In the genomic region with DNA sequence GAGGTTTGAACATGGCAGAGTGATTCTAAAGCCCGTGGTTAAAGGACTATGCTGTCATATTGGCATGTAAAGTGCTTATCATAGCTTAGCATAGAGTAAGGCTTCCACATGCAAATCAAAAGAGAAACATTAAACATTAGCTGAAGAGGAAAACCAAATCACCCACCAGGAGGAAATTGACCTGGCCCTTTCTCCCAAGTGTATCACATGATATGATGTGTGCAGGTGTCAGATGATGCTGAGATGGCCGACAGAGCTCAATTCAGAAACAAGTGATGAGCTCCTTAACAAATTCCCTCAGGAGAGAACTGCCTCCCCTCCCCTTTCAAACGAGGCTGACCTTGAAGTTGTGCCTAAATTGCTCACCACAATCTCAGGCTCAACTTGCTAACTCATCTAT, we compare ENCODE assay signal across 8 cellular contexts.
DNase-seq lines count a peak whose midpoint lies in the region; ATAC-seq, FAIRE-seq and TF ChIP-seq lines count a peak whose summit lies in the region.

No MANE protein-coding gene starts in this region.

- peaks cover 2% of the 10 kb centered on the region for H3K9me3 Mint-ChIP-seq in memory B cell

- H3K27ac ChIP-seq in KOPT-K1 (ENCODE audit: low read depth, low read length, poor library complexity, severe bottlenecking) = peak overlapping the region; percentile 88

- no peaks in the 10 kb centered on the region for H3K36me3 ChIP-seq in KOPT-K1 (ENCODE audit: insufficient read depth, low read length)

- H3K27me3 Mint-ChIP-seq in memory B cell = no peaks in the 10 kb centered on the region

- no peak for TF ChIP-seq POLR2A in GM12891 (IDR thresholded peaks at IDR 0.05; ENCODE audit: low read depth, low read length)

- peak; percentile 44 for ATAC-seq in GM21381 (IDR thresholded peaks at IDR 0.05; ENCODE audit: unreplicated experiment)
- ATAC-seq in memory B cell (ENCODE audit: low read depth) = peak; percentile 38

- H3K4me1 Mint-ChIP-seq in memory B cell = peaks cover 55% of the 10 kb centered on the region

- DNase-seq in GM12891 (ENCODE audit: insufficient read length, low spot score) (no peak), memory B cell (ENCODE audit: low spot score in 2 of 2) (peak in 1 of 2 donors; percentile 21), SIG-M5 treated with dmso at 0.1 percent for 504 hours (lab: John Stamatoyannopoulos, UW; ENCODE audit: unreplicated experiment) (no peak), nucleus accumbens (lab: John Stamatoyannopoulos, UW) (no peak), activated gamma-delta T cell (lab: John Stamatoyannopoulos, UW) (no peak)
- DNase-seq in activated effector memory CD4-positive, alpha-beta T cell treated with Interleukin-2 at 50 U/mL for 16 hours = no peak

- peaks cover 2% of the 10 kb centered on the region for H3K36me3 Mint-ChIP-seq in memory B cell

- H3K9me3 ChIP-seq in KOPT-K1 (ENCODE audit: insufficient read depth, low read length, poor library complexity, severe bottlenecking) = peaks cover 43% of the 10 kb centered on the region

- peak overlapping the region; percentile 89 for H3K27ac Mint-ChIP-seq in memory B cell

- H3K4me3 Mint-ChIP-seq in memory B cell = peak overlapping the region; percentile 87

- FAIRE-seq in GM12891 (lab: Jason Lieb, UNC) = peak; percentile 95

TF ChIP-seq in GM12891, 5 proteins besides CTCF, POLR2A, EP300 and RAD21:
- TF ChIP-seq POU2F2 (IDR thresholded peaks at IDR 0.05; ENCODE audit: low read depth, low read length) (0 out of 2 replicates have a peak, but pooled peaks have one; percentile 9), SPI1 (IDR thresholded peaks at IDR 0.05; ENCODE audit: low read depth, low read length) (no peak)
TF ChIP-seq in GM12891: peak in this region for 1.
